Comparison of ENCODE assay signal across 1 cellular context in genomic region chr10:122192142-122192541, GRCh38.
TF ChIP-seq lines count a peak whose summit lies in the region.

No MANE protein-coding gene starts in this region.

TF ChIP-seq in WTC11, 78 proteins besides CTCF, POLR2A, EP300 and RAD21 (continued from another document):
- no peak for TF ChIP-seq IRF1 (CRISPR knock-in tag; IDR thresholded peaks at IDR 0.05)
- TF ChIP-seq E2F1 (CRISPR knock-in tag; IDR thresholded peaks at IDR 0.05): no peak
- no peak for TF ChIP-seq ZNF219 (CRISPR knock-in tag; IDR thresholded peaks at IDR 0.05; ENCODE audit: borderline replicate concordance)
- TF ChIP-seq ZNF423 (CRISPR knock-in tag; IDR thresholded peaks at IDR 0.05): no peak
- TF ChIP-seq ZNF512 (CRISPR knock-in tag; IDR thresholded peaks at IDR 0.05; ENCODE audit: borderline replicate concordance): no peak
- no peak for TF ChIP-seq TP53 (CRISPR knock-in tag; IDR thresholded peaks at IDR 0.05)
